ENCODE assay signal across 31 cellular contexts in the genomic region with DNA sequence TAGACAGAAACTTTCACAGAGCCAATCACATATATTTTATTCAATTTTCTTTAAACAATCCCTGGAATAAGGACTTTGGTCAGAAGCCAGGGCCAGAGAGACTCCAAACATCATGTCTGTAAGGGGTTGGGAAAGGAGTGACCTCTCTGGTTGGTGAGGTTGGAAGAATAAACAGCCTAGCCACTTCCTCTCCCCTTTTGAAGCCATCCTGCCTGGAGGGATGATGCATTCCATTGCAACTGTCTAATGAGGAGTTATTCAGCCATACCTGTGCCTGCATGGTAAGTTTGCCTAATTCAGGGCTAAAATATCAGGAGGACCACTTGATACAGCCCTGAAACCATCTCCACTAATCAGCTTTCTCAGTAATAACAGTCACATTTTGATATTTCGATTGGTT.
"Had no signal": no experiment of that assay in that cellular context is flagged by ENCODE, and none has a peak within 500 bp of the region (broad histone marks: within the 10 kb centered on the region; RNA-seq: fewer than 3 reads in every experiment).

No MANE protein-coding gene starts in this region.

- H3K79me2 ChIP-seq: parathyroid adenoma had no signal

- H3K9ac ChIP-seq: parathyroid adenoma had no signal

- H3K4me2 ChIP-seq: smooth muscle cell had no signal

- H2AFZ ChIP-seq: parathyroid adenoma had no signal

- H3K4me3 ChIP-seq: ascending aorta, esophagus muscularis mucosa, right atrium auricular region, smooth muscle cell, thyroid gland, upper lobe of left lung had no signal

- H3K36me3 ChIP-seq: ascending aorta, esophagus muscularis mucosa, right atrium auricular region, thyroid gland, upper lobe of left lung had no signal

- H3K27me3 ChIP-seq: ascending aorta, esophagus muscularis mucosa, right atrium auricular region, thyroid gland, upper lobe of left lung had no signal

- H3K27ac ChIP-seq: ascending aorta, esophagus muscularis mucosa, parathyroid adenoma, right atrium auricular region, thyroid gland, upper lobe of left lung had no signal

- ATAC-seq: left colon; naive thymus-derived CD4-positive, alpha-beta T cell; stimulated activated memory B cell treated with anti-CD40 and anti-IgM and Interleukin-4, amounts not matched to agents 10 μg/mL and 1 μg/mL and 100 μg/mL, for 72 hours; stimulated activated naive CD8-positive, alpha-beta T cell treated with anti-CD3 and anti-CD28 coated beads, Interleukin-15, amount 100 ng/mL, for 72 hours; T-helper 17 cell; WTC11 had no signal

- H3K4me1 ChIP-seq: ascending aorta, parathyroid adenoma, right atrium auricular region, thyroid gland, upper lobe of left lung had no signal

- DNase-seq: activated CD4-positive, alpha-beta memory T cell treated with anti-CD3 and anti-CD28 coated beads, Interleukin-2, amount 10 ng/mL, durations not matched to agents 7 days and 5 days; activated CD4-positive, alpha-beta T cell treated with anti-CD3 and anti-CD28 coated beads for 1 hour; activated CD4-positive, alpha-beta T cell treated with anti-CD3 and anti-CD28 coated beads, Interleukin-2, amount 10 ng/mL, durations not matched to agents 7 days and 5 days; activated CD8-positive, alpha-beta memory T cell treated with anti-CD3 and anti-CD28 coated beads, Interleukin-2, amount 50 U/mL, for 48 hours; activated gamma-delta T cell; activated naive CD4-positive, alpha-beta T cell treated with anti-CD3 and anti-CD28 coated beads, Interleukin-2, amount 10 ng/mL, durations not matched to agents 7 days and 5 days; activated naive CD8-positive, alpha-beta T cell treated with anti-CD3 and anti-CD28 coated beads, Interleukin-2, amount 10 ng/mL, durations not matched to agents 7 days and 5 days; activated T-cell treated with anti-CD3 and anti-CD28 coated beads, Interleukin-2, amount 50 U/mL, for 24 hours; caudate nucleus; endodermal cell; foreskin melanocyte; glutamatergic neuron; kidney; left colon; midbrain; naive thymus-derived CD4-positive, alpha-beta T cell; stimulated activated CD4-positive, alpha-beta T cell treated with anti-CD3 and anti-CD28 coated beads, Interleukin-1b, Interleukin-23, amount 100 ng/mL, for 48 hours; stimulated activated CD4-positive, alpha-beta T cell treated with anti-CD3 and anti-CD28 coated beads, Interleukin-4, amount 100 ng/mL, for 4 hours; stimulated activated CD8-positive, alpha-beta memory T cell treated with anti-CD3 and anti-CD28 coated beads, Interleukin-4, amount 100 ng/mL, for 48 hours; stimulated activated naive CD8-positive, alpha-beta T cell treated with anti-CD3 and anti-CD28 coated beads, Interleukin-15, amount 100 ng/mL, for 72 hours; substantia nigra; T-helper 17 cell; thyroid gland; upper lobe of left lung had no signal

- H3K9me3 ChIP-seq: ascending aorta, esophagus muscularis mucosa, right atrium auricular region, thyroid gland, upper lobe of left lung had no signal
